ENCODE assay signal across 1 cellular context in the genomic region with DNA sequence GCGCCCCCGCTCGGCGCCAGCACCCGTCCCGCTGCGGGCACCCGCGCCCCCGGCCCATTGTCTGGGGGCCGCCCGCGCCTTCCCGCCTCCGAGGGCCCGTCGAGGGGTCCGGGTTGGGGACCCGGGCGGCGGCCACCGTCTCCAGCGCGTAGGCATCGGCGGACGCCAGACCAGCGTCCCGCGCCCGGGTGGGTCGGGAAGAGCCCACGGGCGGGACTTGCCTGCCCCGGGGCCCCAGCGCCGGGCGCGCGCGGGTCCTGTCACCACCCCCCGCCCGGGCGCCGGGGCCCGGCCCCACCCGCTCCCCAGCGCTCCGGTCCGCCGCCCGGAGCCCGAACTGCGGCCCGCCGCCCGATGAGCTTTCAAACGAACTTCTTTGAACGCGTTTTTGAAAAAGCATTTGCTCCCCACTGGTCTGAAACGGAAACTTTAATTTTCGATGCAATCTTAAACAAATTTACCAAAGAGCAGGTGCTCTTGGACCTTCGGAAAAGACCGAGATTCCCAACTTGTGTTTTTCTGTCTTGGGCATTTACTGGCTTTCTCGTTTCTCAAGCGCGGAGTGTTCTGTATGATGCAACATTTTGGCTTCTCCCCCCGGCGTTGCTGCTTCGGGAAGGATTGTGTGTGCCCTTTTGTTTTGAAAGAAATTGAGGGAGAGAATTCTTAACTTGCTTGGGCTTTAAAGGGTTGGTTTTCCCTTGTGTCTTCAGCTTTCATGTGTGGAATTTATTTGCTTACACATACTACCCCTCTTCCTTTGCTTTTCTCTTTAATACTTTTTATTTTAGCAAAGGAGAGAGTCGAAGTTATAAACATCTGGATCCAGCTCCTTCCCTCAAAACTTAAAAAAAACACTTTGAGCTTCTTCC.
TF ChIP-seq lines count a peak whose summit lies in the region.

No MANE protein-coding gene starts in this region.

TF ChIP-seq in HEK293, 187 proteins besides CTCF, POLR2A, EP300 and RAD21 (continued from another document):
- 0 out of 2 replicates have a peak, but pooled peaks have one; percentile 31 for TF ChIP-seq ZBTB11 (tag by site-specific recombination; conservative IDR thresholded peaks at IDR 0.05; ENCODE audit: low read depth)
- no peak for TF ChIP-seq ZNF10 (tag by site-specific recombination; IDR thresholded peaks at IDR 0.05)
- TF ChIP-seq IKZF3 (tag by site-specific recombination; IDR thresholded peaks at IDR 0.05), result 0 out of 2 replicates have a peak, but pooled peaks have one; percentile 15
- 0 out of 2 replicates have a peak, but pooled peaks have one; percentile 18 for TF ChIP-seq ATF2 (tag by site-specific recombination; IDR thresholded peaks at IDR 0.05; ENCODE audit: low read depth)
- TF ChIP-seq ZNF341 (tag by site-specific recombination; IDR thresholded peaks at IDR 0.05; ENCODE audit: low read depth), result peak; percentile 33; the same call in 1 of the 2 replicates
- peak; percentile 26; the same call in 1 of the 2 replicates for TF ChIP-seq ZXDB (tag by site-specific recombination; IDR thresholded peaks at IDR 0.05)
- 0 out of 2 replicates have a peak, but pooled peaks have one; percentile 20 for TF ChIP-seq PRDM4 (tag by site-specific recombination; IDR thresholded peaks at IDR 0.05)
- TF ChIP-seq ZNF133 (tag by site-specific recombination; IDR thresholded peaks at IDR 0.05), result no peak
- TF ChIP-seq BCL11A (tag by site-specific recombination; IDR thresholded peaks at IDR 0.05; ENCODE audit: low read depth), result no peak
- 0 out of 2 replicates have a peak, but pooled peaks have one; percentile 28 for TF ChIP-seq ZNF366 (tag by site-specific recombination; conservative IDR thresholded peaks at IDR 0.05)
- TF ChIP-seq OVOL3 (tag by site-specific recombination; IDR thresholded peaks at IDR 0.05), result no peak
- TF ChIP-seq ZEB2 (tag by site-specific recombination; IDR thresholded peaks at IDR 0.05), result peak; percentile 50; the same call in 1 of the 2 replicates
- peak; percentile 80 for TF ChIP-seq PRDM1 (tag by site-specific recombination; IDR thresholded peaks at IDR 0.05)
- TF ChIP-seq TCF7L2 (IDR thresholded peaks at IDR 0.05; ENCODE audit: borderline replicate concordance, low read depth, low read length), result no peak
- TF ChIP-seq ZNF335 (tag by site-specific recombination; conservative IDR thresholded peaks at IDR 0.05), result peak; percentile 62
- TF ChIP-seq, protein P1, sequence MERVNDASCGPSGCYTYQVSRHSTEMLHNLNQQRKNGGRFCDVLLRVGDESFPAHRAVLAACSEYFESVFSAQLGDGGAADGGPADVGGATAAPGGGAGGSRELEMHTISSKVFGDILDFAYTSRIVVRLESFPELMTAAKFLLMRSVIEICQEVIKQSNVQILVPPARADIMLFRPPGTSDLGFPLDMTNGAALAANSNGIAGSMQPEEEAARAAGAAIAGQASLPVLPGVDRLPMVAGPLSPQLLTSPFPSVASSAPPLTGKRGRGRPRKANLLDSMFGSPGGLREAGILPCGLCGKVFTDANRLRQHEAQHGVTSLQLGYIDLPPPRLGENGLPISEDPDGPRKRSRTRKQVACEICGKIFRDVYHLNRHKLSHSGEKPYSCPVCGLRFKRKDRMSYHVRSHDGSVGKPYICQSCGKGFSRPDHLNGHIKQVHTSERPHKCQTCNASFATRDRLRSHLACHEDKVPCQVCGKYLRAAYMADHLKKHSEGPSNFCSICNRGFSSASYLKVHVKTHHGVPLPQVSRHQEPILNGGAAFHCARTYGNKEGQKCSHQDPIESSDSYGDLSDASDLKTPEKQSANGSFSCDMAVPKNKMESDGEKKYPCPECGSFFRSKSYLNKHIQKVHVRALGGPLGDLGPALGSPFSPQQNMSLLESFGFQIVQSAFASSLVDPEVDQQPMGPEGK (tag by site-specific recombination; IDR thresholded peaks at IDR 0.05), result peak; percentile 45
- no peak for TF ChIP-seq ZNF610 (tag by site-specific recombination; IDR thresholded peaks at IDR 0.05; ENCODE audit: borderline replicate concordance)
- TF ChIP-seq BCL11B (tag by site-specific recombination; IDR thresholded peaks at IDR 0.05; ENCODE audit: low read depth), result no peak
- no peak for TF ChIP-seq ZBTB21 (tag by site-specific recombination; IDR thresholded peaks at IDR 0.05)
- no peak for TF ChIP-seq ZNF596 (tag by site-specific recombination; IDR thresholded peaks at IDR 0.05)
- no peak for TF ChIP-seq ZNF747 (tag by site-specific recombination; IDR thresholded peaks at IDR 0.05)
- TF ChIP-seq ZFP37 (tag by site-specific recombination; IDR thresholded peaks at IDR 0.05), result 0 out of 2 replicates have a peak, but pooled peaks have one; percentile 30
- peak; percentile 83; the same call in 1 of the 2 replicates for TF ChIP-seq ZNF660 (tag by site-specific recombination; IDR thresholded peaks at IDR 0.05)
- peak; percentile 64 for TF ChIP-seq ZBTB8A (tag by site-specific recombination; IDR thresholded peaks at IDR 0.05)
- 0 out of 2 replicates have a peak, but pooled peaks have one; percentile 5 for TF ChIP-seq ZNF184 (tag by site-specific recombination; IDR thresholded peaks at IDR 0.05)
- peak; percentile 49 for TF ChIP-seq ZNF629 (tag by site-specific recombination; IDR thresholded peaks at IDR 0.05)
- peak; percentile 66 for TF ChIP-seq ZNF692 (tag by site-specific recombination; IDR thresholded peaks at IDR 0.05)
- no peak for TF ChIP-seq ZNF510 (tag by site-specific recombination; IDR thresholded peaks at IDR 0.05; ENCODE audit: insufficient replicate concordance)
- TF ChIP-seq, protein P2, sequence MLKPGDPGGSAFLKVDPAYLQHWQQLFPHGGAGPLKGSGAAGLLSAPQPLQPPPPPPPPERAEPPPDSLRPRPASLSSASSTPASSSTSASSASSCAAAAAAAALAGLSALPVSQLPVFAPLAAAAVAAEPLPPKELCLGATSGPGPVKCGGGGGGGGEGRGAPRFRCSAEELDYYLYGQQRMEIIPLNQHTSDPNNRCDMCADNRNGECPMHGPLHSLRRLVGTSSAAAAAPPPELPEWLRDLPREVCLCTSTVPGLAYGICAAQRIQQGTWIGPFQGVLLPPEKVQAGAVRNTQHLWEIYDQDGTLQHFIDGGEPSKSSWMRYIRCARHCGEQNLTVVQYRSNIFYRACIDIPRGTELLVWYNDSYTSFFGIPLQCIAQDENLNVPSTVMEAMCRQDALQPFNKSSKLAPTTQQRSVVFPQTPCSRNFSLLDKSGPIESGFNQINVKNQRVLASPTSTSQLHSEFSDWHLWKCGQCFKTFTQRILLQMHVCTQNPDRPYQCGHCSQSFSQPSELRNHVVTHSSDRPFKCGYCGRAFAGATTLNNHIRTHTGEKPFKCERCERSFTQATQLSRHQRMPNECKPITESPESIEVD (tag by site-specific recombination; IDR thresholded peaks at IDR 0.05), result peak; percentile 43; the same call in 1 of the 2 replicates
- peak; percentile 24; the same call in 1 of the 2 replicates for TF ChIP-seq ZFP69B (tag by site-specific recombination; IDR thresholded peaks at IDR 0.05)
- TF ChIP-seq, protein P3, sequence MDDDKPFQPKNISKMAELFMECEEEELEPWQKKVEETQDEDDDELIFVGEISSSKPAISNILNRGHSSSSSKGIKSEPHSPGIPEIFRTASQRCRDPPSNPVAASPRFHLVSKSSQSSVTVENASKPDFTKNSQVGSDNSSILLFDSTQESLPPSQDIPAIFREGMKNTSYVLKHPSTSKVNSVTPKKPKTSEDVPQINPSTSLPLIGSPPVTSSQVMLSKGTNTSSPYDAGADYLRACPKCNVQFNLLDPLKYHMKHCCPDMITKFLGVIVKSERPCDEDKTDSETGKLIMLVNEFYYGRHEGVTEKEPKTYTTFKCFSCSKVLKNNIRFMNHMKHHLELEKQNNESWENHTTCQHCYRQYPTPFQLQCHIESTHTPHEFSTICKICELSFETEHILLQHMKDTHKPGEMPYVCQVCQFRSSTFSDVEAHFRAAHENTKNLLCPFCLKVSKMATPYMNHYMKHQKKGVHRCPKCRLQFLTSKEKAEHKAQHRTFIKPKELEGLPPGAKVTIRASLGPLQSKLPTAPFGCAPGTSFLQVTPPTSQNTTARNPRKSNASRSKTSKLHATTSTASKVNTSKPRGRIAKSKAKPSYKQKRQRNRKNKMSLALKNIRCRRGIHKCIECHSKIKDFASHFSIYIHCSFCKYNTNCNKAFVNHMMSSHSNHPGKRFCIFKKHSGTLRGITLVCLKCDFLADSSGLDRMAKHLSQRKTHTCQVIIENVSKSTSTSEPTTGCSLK (tag by site-specific recombination; IDR thresholded peaks at IDR 0.05), result no peak
